ENCODE assay signal across 1 cellular context in genomic region chr21:33324311-33325221, GRCh38.
TF ChIP-seq lines count a peak whose summit lies in the region.

Gene IFNAR1 (plus strand): TSS chr21:33324970. CDS start chr21:33325056, 86 bp downstream.

TF ChIP-seq in HEK293, 187 proteins besides CTCF, POLR2A, EP300 and RAD21 (continued from another document):
- TF ChIP-seq, protein P1, sequence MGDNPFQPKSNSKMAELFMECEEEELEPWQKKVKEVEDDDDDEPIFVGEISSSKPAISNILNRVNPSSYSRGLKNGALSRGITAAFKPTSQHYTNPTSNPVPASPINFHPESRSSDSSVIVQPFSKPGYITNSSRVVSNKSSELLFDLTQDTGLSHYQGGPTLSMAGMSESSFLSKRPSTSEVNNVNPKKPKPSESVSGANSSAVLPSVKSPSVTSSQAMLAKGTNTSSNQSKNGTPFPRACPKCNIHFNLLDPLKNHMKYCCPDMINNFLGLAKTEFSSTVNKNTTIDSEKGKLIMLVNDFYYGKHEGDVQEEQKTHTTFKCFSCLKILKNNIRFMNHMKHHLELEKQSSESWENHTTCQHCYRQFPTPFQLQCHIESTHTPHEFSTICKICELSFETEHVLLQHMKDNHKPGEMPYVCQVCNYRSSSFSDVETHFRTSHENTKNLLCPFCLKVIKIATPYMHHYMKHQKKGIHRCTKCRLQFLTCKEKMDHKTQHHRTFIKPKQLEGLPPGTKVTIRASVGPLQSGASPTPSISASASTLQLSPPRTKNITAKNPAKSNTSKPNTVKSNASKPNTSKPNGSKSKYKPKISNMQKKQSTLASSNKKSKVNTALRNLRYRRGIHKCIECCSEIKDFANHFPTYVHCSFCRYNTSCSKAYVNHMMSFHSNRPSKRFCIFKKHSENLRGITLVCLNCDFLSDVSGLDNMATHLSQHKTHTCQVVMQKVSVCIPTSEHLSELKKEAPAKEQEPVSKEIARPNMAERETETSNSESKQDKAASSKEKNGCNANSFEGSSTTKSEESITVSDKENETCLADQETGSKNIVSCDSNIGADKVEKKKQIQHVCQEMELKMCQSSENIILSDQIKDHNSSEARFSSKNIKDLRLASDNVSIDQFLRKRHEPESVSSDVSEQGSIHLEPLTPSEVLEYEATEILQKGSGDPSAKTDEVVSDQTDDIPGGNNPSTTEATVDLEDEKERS (tag by site-specific recombination; IDR thresholded peaks at IDR 0.05) = no peak; the same call in 1 of the 2 replicates
- TF ChIP-seq ZNF404 (tag by site-specific recombination; IDR thresholded peaks at IDR 0.05) = no peak
- TF ChIP-seq ZNF121 (tag by site-specific recombination; IDR thresholded peaks at IDR 0.05) = peak; percentile 45; the same call in 1 of the 2 replicates
- TF ChIP-seq, protein P2, sequence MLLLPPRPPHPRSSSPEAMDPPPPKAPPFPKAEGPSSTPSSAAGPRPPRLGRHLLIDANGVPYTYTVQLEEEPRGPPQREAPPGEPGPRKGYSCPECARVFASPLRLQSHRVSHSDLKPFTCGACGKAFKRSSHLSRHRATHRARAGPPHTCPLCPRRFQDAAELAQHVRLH (tag by site-specific recombination; IDR thresholded peaks at IDR 0.05) = no peak
- TF ChIP-seq ZNF544 (tag by site-specific recombination; IDR thresholded peaks at IDR 0.05) = no peak
- TF ChIP-seq PRDM4 (tag by site-specific recombination; IDR thresholded peaks at IDR 0.05) = no peak
- peak; percentile 73 for TF ChIP-seq ZIC2 (tag by site-specific recombination; IDR thresholded peaks at IDR 0.05)
- TF ChIP-seq ZNF292 (tag by site-specific recombination; IDR thresholded peaks at IDR 0.05; ENCODE audit: borderline replicate concordance, low read depth) = no peak; the same call in 1 of the 2 replicates
- TF ChIP-seq ZNF37A (tag by site-specific recombination; IDR thresholded peaks at IDR 0.05) = no peak
- no peak for TF ChIP-seq ZNF670 (tag by site-specific recombination; IDR thresholded peaks at IDR 0.05; ENCODE audit: low read depth)
- peak; percentile 98 for TF ChIP-seq ZNF600 (tag by site-specific recombination; IDR thresholded peaks at IDR 0.05)
- TF ChIP-seq ZNF610 (tag by site-specific recombination; IDR thresholded peaks at IDR 0.05; ENCODE audit: borderline replicate concordance) = peak; percentile 77
- no peak for TF ChIP-seq ZNF202 (tag by site-specific recombination; IDR thresholded peaks at IDR 0.05; ENCODE audit: borderline replicate concordance)
- no peak for TF ChIP-seq ZNF621 (tag by site-specific recombination; IDR thresholded peaks at IDR 0.05)
- TF ChIP-seq ZNF157 (tag by site-specific recombination; IDR thresholded peaks at IDR 0.05) = no peak
- no peak for TF ChIP-seq ZNF311 (tag by site-specific recombination; IDR thresholded peaks at IDR 0.05; ENCODE audit: borderline replicate concordance)
- no peak for TF ChIP-seq ZNF354C (tag by site-specific recombination; IDR thresholded peaks at IDR 0.05; ENCODE audit: borderline replicate concordance, low read depth)
- no peak; the same call in none of the 2 replicates for TF ChIP-seq ZNF394 (tag by site-specific recombination; IDR thresholded peaks at IDR 0.05; ENCODE audit: borderline replicate concordance)
- TF ChIP-seq ZSCAN5A (tag by site-specific recombination; IDR thresholded peaks at IDR 0.05) = peak; percentile 91
- no peak for TF ChIP-seq ZNF274 (IDR thresholded peaks at IDR 0.05; ENCODE audit: low read length)
- TF ChIP-seq ZNF274 (tag by site-specific recombination; IDR thresholded peaks at IDR 0.05; ENCODE audit: borderline replicate concordance) = no peak
- no peak for TF ChIP-seq ZNF19 (tag by site-specific recombination; IDR thresholded peaks at IDR 0.05; ENCODE audit: low read depth)
- TF ChIP-seq HOXA7 (CRISPR knock-in tag; IDR thresholded peaks at IDR 0.05; ENCODE audit: borderline replicate concordance) = no peak
- TF ChIP-seq ZNF701 (tag by site-specific recombination; IDR thresholded peaks at IDR 0.05) = no peak
- TF ChIP-seq ZXDB (tag by site-specific recombination; IDR thresholded peaks at IDR 0.05) = peak; percentile 87
- TF ChIP-seq ZNF510 (tag by site-specific recombination; IDR thresholded peaks at IDR 0.05; ENCODE audit: insufficient replicate concordance) = no peak
- TF ChIP-seq BCL6B (tag by site-specific recombination; IDR thresholded peaks at IDR 0.05) = no peak
- TF ChIP-seq ZNF433 (tag by site-specific recombination; IDR thresholded peaks at IDR 0.05; ENCODE audit: low read depth) = no peak
- TF ChIP-seq ZNF174 (tag by site-specific recombination; IDR thresholded peaks at IDR 0.05) = no peak
- TF ChIP-seq SCRT1 (tag by site-specific recombination; IDR thresholded peaks at IDR 0.05; ENCODE audit: borderline replicate concordance) = peak; percentile 59; the same call in 1 of the 2 replicates
- no peak for TF ChIP-seq ZNF280C (tag by site-specific recombination; IDR thresholded peaks at IDR 0.05)
- peak; percentile 82; the same call in 1 of the 2 replicates for TF ChIP-seq TRIM28 (IDR thresholded peaks at IDR 0.05; ENCODE audit: borderline replicate concordance, low read length)
- TF ChIP-seq KLF16 (tag by site-specific recombination; IDR thresholded peaks at IDR 0.05) = peak; percentile 93
- TF ChIP-seq KLF8 (tag by site-specific recombination; IDR thresholded peaks at IDR 0.05) = peak; percentile 94
- TF ChIP-seq ZNF398 (tag by site-specific recombination; IDR thresholded peaks at IDR 0.05) = peak; percentile 97
- peak; percentile 90 for TF ChIP-seq ZFHX2 (tag by site-specific recombination; conservative IDR thresholded peaks at IDR 0.05)
- no peak for TF ChIP-seq ZNF791 (tag by site-specific recombination; IDR thresholded peaks at IDR 0.05)
- no peak for TF ChIP-seq ZNF16 (tag by site-specific recombination; IDR thresholded peaks at IDR 0.05; ENCODE audit: low read depth)
- TF ChIP-seq ZNF677 (tag by site-specific recombination; IDR thresholded peaks at IDR 0.05) = no peak
- TF ChIP-seq ZNF530 (tag by site-specific recombination; IDR thresholded peaks at IDR 0.05; ENCODE audit: low read depth) = no peak
- no peak for TF ChIP-seq HIC1 (tag by site-specific recombination; IDR thresholded peaks at IDR 0.05)
- no peak; the same call in none of the 2 replicates for TF ChIP-seq YY2 (tag by site-specific recombination; IDR thresholded peaks at IDR 0.05)
